ENCODE assay signal across 14 cellular contexts in the genomic region with DNA sequence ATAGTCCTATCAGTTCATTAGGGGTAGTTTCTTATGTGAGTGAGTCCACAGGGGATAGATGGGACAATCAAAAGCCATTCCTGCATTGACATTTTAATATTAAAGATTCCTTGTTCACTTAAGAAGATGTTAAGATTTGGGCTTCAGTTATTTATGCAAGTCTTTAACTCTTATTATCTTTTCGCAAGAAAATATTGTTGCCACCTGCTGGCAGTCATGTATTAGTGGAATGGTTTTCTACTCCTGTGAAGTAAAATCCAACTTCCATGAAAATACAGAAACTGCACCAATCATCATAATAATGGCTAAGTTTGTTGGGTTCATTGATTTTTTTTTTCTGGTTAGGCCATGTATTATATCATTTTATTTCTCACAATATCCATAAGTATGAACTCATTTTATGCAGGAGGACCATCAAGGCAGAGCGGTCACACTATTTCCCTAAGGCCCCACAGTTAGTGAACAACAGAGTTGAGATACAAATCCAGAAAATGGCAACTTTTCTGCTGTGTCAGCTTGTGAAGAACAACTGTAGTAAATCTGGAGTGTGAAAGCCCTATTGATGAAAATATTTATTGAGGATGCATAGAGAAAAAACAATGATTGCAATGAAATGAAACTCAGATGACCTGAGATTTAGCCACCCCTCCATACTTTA.
DNase-seq lines count a peak whose midpoint lies in the region; ATAC-seq, FAIRE-seq and TF ChIP-seq lines count a peak whose summit lies in the region.
"Had no signal": no experiment of that assay in that cellular context is flagged by ENCODE, and none has a peak within 500 bp of the region (broad histone marks: within the 10 kb centered on the region; RNA-seq: fewer than 3 reads in every experiment).

No MANE protein-coding gene starts in this region.

- CTCF ChIA-PET in AG04449 (lab: Yijun Ruan, JAX), result interaction anchor here (0.6 to 4.0 kb wide), 3 partner anchors 46 to 198 kb away, joined by 3 to 44 read pairs (median 4); no protein-coding TSS in a partner anchor

- H3K27ac ChIP-seq in VCaP, result no peak overlapping the region
- H3K27ac ChIP-seq: epithelial cell of prostate had no signal

- no peak for FAIRE-seq in GM19239 (lab: Jason Lieb, UNC)

- no peak overlapping the region for H3K4me3 ChIP-seq in AG04449 (ENCODE audit: low read depth, low read length)

- DNase-seq in AG04449 (ENCODE audit: low read depth, low spot score) (no peak), HCEC 1CT (peak; percentile 3), iris pigment epithelial cell (ENCODE audit: low read depth) (peak; percentile 43), GM19239 (ENCODE audit: insufficient read length, low spot score) (no peak), T-helper 1 cell (no peak), GOT3 (lab: John Stamatoyannopoulos, UW) (no peak)
- DNase-seq: activated CD4-positive, alpha-beta T cell treated with anti-CD3 and anti-CD28 coated beads, Interleukin-2, amount 10 ng/mL, durations not matched to agents 7 days and 5 days; activated naive CD4-positive, alpha-beta T cell treated with anti-CD3 and anti-CD28 coated beads, Interleukin-2, amount 10 ng/mL, durations not matched to agents 7 days and 5 days; COR-L47; NCI-H1930; SHP77 treated with DMSO at 0.1 percent for 48 hours had no signal

- no peak for ATAC-seq in HG03432 (IDR thresholded peaks at IDR 0.05; ENCODE audit: unreplicated experiment)

- POLR2A ChIA-PET in AG04449 (lab: Yijun Ruan, JAX), result no interaction called here

- TF ChIP-seq CTCF in AG04449 (IDR thresholded peaks at IDR 0.05; ENCODE audit: insufficient read depth, low read length, missing control alignments) (peak; percentile 21), VCaP (conservative IDR thresholded peaks at IDR 0.05) (peak; percentile 86)

Comparison
In these comparisons a context has a peak if more than half of its experiments do, and no peak if none do; other contexts are left out.
1. DNase-seq: peak in HCEC 1CT (single experiment) and iris pigment epithelial cell (single experiment); none in AG04449 (single experiment), GM19239 (single experiment), T-helper 1 cell (0 of 5) and GOT3 (single experiment).